ENCODE assay signal across 16 cellular contexts in the genomic region with DNA sequence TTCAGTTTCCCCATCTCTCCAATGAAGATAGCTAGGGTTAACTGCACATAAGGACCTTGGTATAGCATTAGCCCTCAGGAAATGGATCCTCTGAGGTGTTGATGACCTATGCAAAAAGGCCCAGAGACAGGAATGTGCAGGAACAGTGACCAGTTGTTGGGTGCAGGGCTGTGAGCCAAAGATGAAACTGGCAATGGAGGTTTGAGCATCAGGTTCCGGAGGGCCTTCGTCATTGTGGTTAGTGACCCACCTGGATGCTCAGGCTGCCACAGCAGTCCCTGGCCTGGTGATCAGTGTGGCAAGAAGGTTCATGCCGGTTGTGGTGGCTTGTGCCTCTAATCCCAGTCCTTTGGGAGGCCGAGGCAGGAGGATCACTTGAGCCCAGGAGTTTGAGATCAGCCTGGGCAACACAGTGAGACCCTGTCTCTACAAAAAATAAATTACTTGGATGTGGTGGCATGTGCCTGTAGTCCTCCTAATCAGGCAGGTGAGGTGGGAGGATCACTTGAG.
"Had no signal": no experiment of that assay in that cellular context is flagged by ENCODE, and none has a peak within 500 bp of the region (broad histone marks: within the 10 kb centered on the region; RNA-seq: fewer than 3 reads in every experiment).

No MANE protein-coding gene starts in this region.

- H3K4me1 Mint-ChIP-seq: WTC11 had no signal

- H3K27ac ChIP-seq: lower lobe of right lung, tibial artery had no signal

- DNase-seq: activated T-cell treated with anti-CD3 and anti-CD28 coated beads, Interleukin-2, amount 50 U/mL, for 1 hour; amygdala; effector memory CD4-positive, alpha-beta T cell; foreskin fibroblast; kidney; lower lobe of right lung; mesendoderm; naive B cell; retina; stimulated activated CD4-positive, alpha-beta T cell treated with anti-CD3 and anti-CD28 coated beads, Interleukin-4, amount 100 ng/mL, for 24 hours; T-helper 1 cell; T-helper 9 cell had no signal

- H3K27me3 ChIP-seq: tibial artery had no signal

- H3K4me3 Mint-ChIP-seq: naive B cell; stimulated activated naive CD8-positive, alpha-beta T cell treated with anti-CD3 and anti-CD28 coated beads, Interleukin-15, Interleukin-2, amounts not matched to agents 100 ng/mL and 50 ng/mL, for 24 hours; WTC11 had no signal

- H3K9me3 Mint-ChIP-seq: naive B cell; stimulated activated naive CD8-positive, alpha-beta T cell treated with anti-CD3 and anti-CD28 coated beads, Interleukin-15, Interleukin-2, amounts not matched to agents 100 ng/mL and 50 ng/mL, for 24 hours; WTC11 had no signal

- H3K27ac Mint-ChIP-seq: WTC11 had no signal

- ATAC-seq: left lobe of liver, lower lobe of right lung, WTC11 had no signal

- H3K4me3 ChIP-seq: lower lobe of right lung, tibial artery had no signal

- H3K9me3 ChIP-seq: lower lobe of right lung, tibial artery had no signal

- H3K27me3 Mint-ChIP-seq: naive B cell; stimulated activated naive CD8-positive, alpha-beta T cell treated with anti-CD3 and anti-CD28 coated beads, Interleukin-15, Interleukin-2, amounts not matched to agents 100 ng/mL and 50 ng/mL, for 24 hours had no signal
